In genomic region chr11:44205358-44205757, GRCh38 we compare ENCODE assay signal across 33 cellular contexts.
"Had no signal": no experiment of that assay in that cellular context is flagged by ENCODE, and none has a peak within 500 bp of the region (broad histone marks: within the 10 kb centered on the region; RNA-seq: fewer than 3 reads in every experiment).

No MANE protein-coding gene starts in this region.

- H3K4me3 ChIP-seq: adrenal gland, ascending aorta, body of pancreas, breast epithelium had no signal

- H3K4me1 ChIP-seq: adrenal gland, ascending aorta, breast epithelium had no signal

- DNase-seq: activated effector memory CD4-positive, alpha-beta T cell treated with anti-CD3 and anti-CD28 coated beads, Interleukin-2, amount 50 U/mL, for 16 hours; activated effector memory CD4-positive, alpha-beta T cell treated with Interleukin-2 at 50 U/mL for 16 hours; activated gamma-delta T cell; activated gamma-delta T cell treated with Interleukin-2 at 50 U/mL for 16 hours; activated naive CD4-positive, alpha-beta T cell; activated naive CD4-positive, alpha-beta T cell treated with anti-CD3 and anti-CD28 coated beads for 36 hours; activated naive CD4-positive, alpha-beta T cell treated with anti-CD3 and anti-CD28 coated beads, Interleukin-2, amount 10 ng/mL, durations not matched to agents 7 days and 5 days; activated naive CD4-positive, alpha-beta T cell treated with anti-CD3 and anti-CD28 coated beads, Interleukin-2, amount 50 U/mL, for 16 hours; activated naive CD4-positive, alpha-beta T cell treated with Interleukin-2 at 50 U/mL for 16 hours; activated naive CD8-positive, alpha-beta T cell treated with anti-CD3 and anti-CD28 coated beads for 36 hours; activated naive CD8-positive, alpha-beta T cell treated with anti-CD3 and anti-CD28 coated beads, Interleukin-2, amount 10 ng/mL, durations not matched to agents 7 days and 5 days; activated naive CD8-positive, alpha-beta T cell treated with anti-CD3 and anti-CD28 coated beads, Interleukin-2, amount 50 U/mL, for 24 hours; activated T-cell treated with anti-CD3 and anti-CD28 coated beads for 4 hours; activated T-cell treated with anti-CD3 and anti-CD28 coated beads, Interleukin-2, amount 50 U/mL, for 1 hour; activated T-cell treated with anti-CD3 and anti-CD28 coated beads, Interleukin-2, amount 50 U/mL, for 24 hours; activated T-cell treated with anti-CD3 and anti-CD28 coated beads, Interleukin-2, amount 50 U/mL, for 4 hours; activated T-cell treated with anti-CD3 and anti-CD28 coated beads, Interleukin-2, amount 50 U/mL, for 48 hours; activated T-cell treated with anti-CD3 and anti-CD28 coated beads, Interleukin-2, amount 50 U/mL, for 72 hours; adrenal gland; amniotic stem cell; amygdala; anterior cingulate cortex; body of pancreas; brain microvascular endothelial cell; caudate nucleus; central memory CD4-positive, alpha-beta T cell; cerebellar nuclear complex had no signal

- H3K27me3 ChIP-seq: adrenal gland, ascending aorta, body of pancreas, brain microvascular endothelial cell, breast epithelium had no signal

- H3K27ac ChIP-seq: adrenal gland, ascending aorta, body of pancreas, brain microvascular endothelial cell, breast epithelium had no signal

- ATAC-seq: activated naive CD4-positive, alpha-beta T cell treated with anti-CD3 and anti-CD28 coated beads, Interleukin-2, amount 50 U/mL, for 72 hours; activated naive CD8-positive, alpha-beta T cell treated with anti-CD3 and anti-CD28 coated beads, Interleukin-2, amount 50 U/mL, for 24 hours; activated T-cell treated with anti-CD3 and anti-CD28 coated beads, Interleukin-2, amount 50 U/mL, for 4 hours; activated T-cell treated with anti-CD3 and anti-CD28 coated beads, Interleukin-2, amount 50 U/mL, for 72 hours; activated T-helper 17 cell treated with anti-CD3 and anti-CD28 coated beads, Interleukin-2, amount 50 U/mL, for 72 hours; body of pancreas had no signal

- H3K9me3 ChIP-seq: adrenal gland, ascending aorta, body of pancreas, breast epithelium had no signal

- H3K36me3 ChIP-seq: brain microvascular endothelial cell, breast epithelium had no signal

- FAIRE-seq: astrocyte, bronchial epithelial cell had no signal
